1 cellular context compared by ENCODE assay signal in genomic region chr16:56275076-56275475, GRCh38.
TF ChIP-seq lines count a peak whose summit lies in the region.

No MANE protein-coding gene starts in this region.

TF ChIP-seq in K562, 482 proteins besides CTCF, POLR2A, EP300 and RAD21 (continued from another document):
- TF ChIP-seq IRF1 (CRISPR knock-in tag; IDR thresholded peaks at IDR 0.05; ENCODE audit: borderline replicate concordance) (no peak), NKRF (IDR thresholded peaks at IDR 0.05; ENCODE audit: borderline replicate concordance) (no peak), DACH1 (IDR thresholded peaks at IDR 0.05; ENCODE audit: partially characterized antibody) (no peak), WHSC1 (IDR thresholded peaks at IDR 0.05; ENCODE audit: low read length) (no peak), ZNF584 (CRISPR knock-in tag; IDR thresholded peaks at IDR 0.05; ENCODE audit: low read depth) (0 out of 2 replicates have a peak, but pooled peaks have one; percentile 35), MNT (conservative IDR thresholded peaks at IDR 0.05) (peak in 1 of 2 experiments; percentile 65; a peak in 2 of 4 replicates), CREB1 (IDR thresholded peaks at IDR 0.05) (no peak), CREB1 (CRISPR knock-in tag; IDR thresholded peaks at IDR 0.05) (no peak), CREB3 (tag; conservative IDR thresholded peaks at IDR 0.05; ENCODE audit: low read depth) (no peak), RCOR1 (IDR thresholded peaks at IDR 0.05; ENCODE audit: borderline replicate concordance in 1 of 2, low read depth in 2 of 2, low read length in 2 of 2) (no peak), E2F6 (IDR thresholded peaks at IDR 0.05; ENCODE audit: borderline replicate concordance in 1 of 2, extremely low read depth in 1 of 2, insufficient read depth in 1 of 2, insufficient read length in 1 of 2, low read depth in 1 of 2, low read length in 1 of 2, poor library complexity in 1 of 2, severe bottlenecking in 1 of 2) (peak; percentile 47 to 84), GABPB1 (CRISPR knock-in tag; IDR thresholded peaks at IDR 0.05) (no peak), HINFP (tag; conservative IDR thresholded peaks at IDR 0.05; ENCODE audit: low read depth) (no peak), NFE2L1 (tag; IDR thresholded peaks at IDR 0.05; ENCODE audit: borderline replicate concordance, low read depth) (no peak), FOS (IDR thresholded peaks at IDR 0.05; ENCODE audit: extremely low read depth, insufficient read length) (no peak), DNMT1 (IDR thresholded peaks at IDR 0.05) (no peak), RBM25 (IDR thresholded peaks at IDR 0.05; ENCODE audit: low read depth, low read length, severe bottlenecking) (no peak), KLF13 (tag; IDR thresholded peaks at IDR 0.05; ENCODE audit: borderline replicate concordance, low read depth) (no peak), ZNF324 (CRISPR knock-in tag; IDR thresholded peaks at IDR 0.05) (no peak), ATF7 (IDR thresholded peaks at IDR 0.05) (no peak), HCFC1 (IDR thresholded peaks at IDR 0.05; ENCODE audit: low read depth, low read length) (no peak), PRDM10 (IDR thresholded peaks at IDR 0.05; ENCODE audit: partially characterized antibody) (no peak), TCF3 (CRISPR knock-in tag; IDR thresholded peaks at IDR 0.05) (peak; percentile 66; the same call in 1 of the 2 replicates), ZBTB2 (IDR thresholded peaks at IDR 0.05) (no peak), HDAC8 (tag; IDR thresholded peaks at IDR 0.05) (no peak), RUNX1 (IDR thresholded peaks at IDR 0.05; ENCODE audit: low read depth) (no peak), ZFP30 (CRISPR knock-in tag; IDR thresholded peaks at IDR 0.05; ENCODE audit: borderline replicate concordance) (no peak), ZNF140 (CRISPR knock-in tag; IDR thresholded peaks at IDR 0.05) (no peak), RAD51 (IDR thresholded peaks at IDR 0.05; ENCODE audit: borderline replicate concordance, low read depth) (peak; percentile 20; the same call in 1 of the 2 replicates), MGA (IDR thresholded peaks at IDR 0.05) (peak; percentile 90)
TF ChIP-seq in K562: peak in this region for 20.
